3 cellular contexts compared by ENCODE assay signal in genomic region chr4:150695162-150695561, GRCh38.
TF ChIP-seq lines count a peak whose summit lies in the region.

No MANE protein-coding gene starts in this region.

TF ChIP-seq in GM23338, 12 proteins besides CTCF, POLR2A, EP300 and RAD21 (continues in another document):
- no peak for TF ChIP-seq STAT1 (IDR thresholded peaks at IDR 0.05; ENCODE audit: unreplicated experiment)
- TF ChIP-seq ZNF114 (CRISPR knock-in tag; IDR thresholded peaks at IDR 0.05), result no peak
- no peak for TF ChIP-seq CREB1 (CRISPR knock-in tag; IDR thresholded peaks at IDR 0.05; ENCODE audit: low read depth)
- TF ChIP-seq EZH2 (IDR thresholded peaks at IDR 0.05; ENCODE audit: low read depth, unreplicated experiment), result no peak
- TF ChIP-seq, protein P1, sequence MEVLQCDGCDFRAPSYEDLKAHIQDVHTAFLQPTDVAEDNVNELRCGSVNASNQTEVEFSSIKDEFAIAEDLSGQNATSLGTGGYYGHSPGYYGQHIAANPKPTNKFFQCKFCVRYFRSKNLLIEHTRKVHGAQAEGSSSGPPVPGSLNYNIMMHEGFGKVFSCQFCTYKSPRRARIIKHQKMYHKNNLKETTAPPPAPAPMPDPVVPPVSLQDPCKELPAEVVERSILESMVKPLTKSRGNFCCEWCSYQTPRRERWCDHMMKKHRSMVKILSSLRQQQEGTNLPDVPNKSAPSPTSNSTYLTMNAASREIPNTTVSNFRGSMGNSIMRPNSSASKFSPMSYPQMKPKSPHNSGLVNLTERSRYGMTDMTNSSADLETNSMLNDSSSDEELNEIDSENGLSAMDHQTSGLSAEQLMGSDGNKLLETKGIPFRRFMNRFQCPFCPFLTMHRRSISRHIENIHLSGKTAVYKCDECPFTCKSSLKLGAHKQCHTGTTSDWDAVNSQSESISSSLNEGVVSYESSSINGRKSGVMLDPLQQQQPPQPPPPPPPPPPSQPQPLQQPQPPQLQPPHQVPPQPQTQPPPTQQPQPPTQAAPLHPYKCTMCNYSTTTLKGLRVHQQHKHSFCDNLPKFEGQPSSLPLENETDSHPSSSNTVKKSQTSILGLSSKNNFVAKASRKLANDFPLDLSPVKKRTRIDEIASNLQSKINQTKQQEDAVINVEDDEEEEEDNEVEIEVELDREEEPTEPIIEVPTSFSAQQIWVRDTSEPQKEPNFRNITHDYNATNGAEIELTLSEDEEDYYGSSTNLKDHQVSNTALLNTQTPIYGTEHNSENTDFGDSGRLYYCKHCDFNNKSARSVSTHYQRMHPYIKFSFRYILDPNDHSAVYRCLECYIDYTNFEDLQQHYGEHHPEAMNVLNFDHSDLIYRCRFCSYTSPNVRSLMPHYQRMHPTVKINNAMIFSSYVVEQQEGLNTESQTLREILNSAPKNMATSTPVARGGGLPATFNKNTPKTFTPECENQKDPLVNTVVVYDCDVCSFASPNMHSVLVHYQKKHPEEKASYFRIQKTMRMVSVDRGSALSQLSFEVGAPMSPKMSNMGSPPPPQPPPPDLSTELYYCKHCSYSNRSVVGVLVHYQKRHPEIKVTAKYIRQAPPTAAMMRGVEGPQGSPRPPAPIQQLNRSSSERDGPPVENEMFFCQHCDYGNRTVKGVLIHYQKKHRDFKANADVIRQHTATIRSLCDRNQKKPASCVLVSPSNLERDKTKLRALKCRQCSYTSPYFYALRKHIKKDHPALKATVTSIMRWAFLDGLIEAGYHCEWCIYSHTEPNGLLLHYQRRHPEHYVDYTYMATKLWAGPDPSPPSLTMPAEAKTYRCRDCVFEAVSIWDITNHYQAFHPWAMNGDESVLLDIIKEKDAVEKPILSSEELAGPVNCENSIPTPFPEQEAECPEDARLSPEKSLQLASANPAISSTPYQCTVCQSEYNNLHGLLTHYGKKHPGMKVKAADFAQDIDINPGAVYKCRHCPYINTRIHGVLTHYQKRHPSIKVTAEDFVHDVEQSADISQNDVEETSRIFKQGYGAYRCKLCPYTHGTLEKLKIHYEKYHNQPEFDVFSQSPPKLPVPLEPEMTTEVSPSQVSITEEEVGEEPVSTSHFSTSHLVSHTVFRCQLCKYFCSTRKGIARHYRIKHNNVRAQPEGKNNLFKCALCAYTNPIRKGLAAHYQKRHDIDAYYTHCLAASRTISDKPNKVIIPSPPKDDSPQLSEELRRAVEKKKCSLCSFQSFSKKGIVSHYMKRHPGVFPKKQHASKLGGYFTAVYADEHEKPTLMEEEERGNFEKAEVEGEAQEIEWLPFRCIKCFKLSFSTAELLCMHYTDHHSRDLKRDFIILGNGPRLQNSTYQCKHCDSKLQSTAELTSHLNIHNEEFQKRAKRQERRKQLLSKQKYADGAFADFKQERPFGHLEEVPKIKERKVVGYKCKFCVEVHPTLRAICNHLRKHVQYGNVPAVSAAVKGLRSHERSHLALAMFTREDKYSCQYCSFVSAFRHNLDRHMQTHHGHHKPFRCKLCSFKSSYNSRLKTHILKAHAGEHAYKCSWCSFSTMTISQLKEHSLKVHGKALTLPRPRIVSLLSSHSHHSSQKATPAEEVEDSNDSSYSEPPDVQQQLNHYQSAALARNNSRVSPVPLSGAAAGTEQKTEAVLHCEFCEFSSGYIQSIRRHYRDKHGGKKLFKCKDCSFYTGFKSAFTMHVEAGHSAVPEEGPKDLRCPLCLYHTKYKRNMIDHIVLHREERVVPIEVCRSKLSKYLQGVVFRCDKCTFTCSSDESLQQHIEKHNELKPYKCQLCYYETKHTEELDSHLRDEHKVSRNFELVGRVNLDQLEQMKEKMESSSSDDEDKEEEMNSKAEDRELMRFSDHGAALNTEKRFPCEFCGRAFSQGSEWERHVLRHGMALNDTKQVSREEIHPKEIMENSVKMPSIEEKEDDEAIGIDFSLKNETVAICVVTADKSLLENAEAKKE (CRISPR knock-in tag; IDR thresholded peaks at IDR 0.05), result no peak
- no peak for TF ChIP-seq EZH2phosphoT487 (IDR thresholded peaks at IDR 0.05; ENCODE audit: unreplicated experiment)

TF ChIP-seq in IMR-90, 13 proteins besides CTCF, POLR2A, EP300 and RAD21:
- TF ChIP-seq MAFK (IDR thresholded peaks at IDR 0.05; ENCODE audit: low read depth, low read length) (no peak), RFX5 (IDR thresholded peaks at IDR 0.05; ENCODE audit: low read depth, low read length) (no peak), NFE2L2 (IDR thresholded peaks at IDR 0.05; ENCODE audit: low read depth, low read length) (no peak), RCOR1 (IDR thresholded peaks at IDR 0.05; ENCODE audit: insufficient replicate concordance, low read length) (no peak), FOS (IDR thresholded peaks at IDR 0.05; ENCODE audit: low read depth, low read length) (no peak), CEBPB (IDR thresholded peaks at IDR 0.05; ENCODE audit: low read depth, low read length) (no peak), CHD1 (IDR thresholded peaks at IDR 0.05; ENCODE audit: low read depth, low read length) (no peak), MXI1 (IDR thresholded peaks at IDR 0.05; ENCODE audit: borderline replicate concordance, low read depth, low read length) (no peak), USF2 (IDR thresholded peaks at IDR 0.05; ENCODE audit: low read depth, low read length) (no peak), SMC3 (IDR thresholded peaks at IDR 0.05; ENCODE audit: low read depth, low read length) (no peak), MAZ (IDR thresholded peaks at IDR 0.05; ENCODE audit: borderline replicate concordance, low read depth, low read length) (no peak), BHLHE40 (IDR thresholded peaks at IDR 0.05; ENCODE audit: low read depth, low read length) (no peak)
- TF ChIP-seq, protein P2, sequence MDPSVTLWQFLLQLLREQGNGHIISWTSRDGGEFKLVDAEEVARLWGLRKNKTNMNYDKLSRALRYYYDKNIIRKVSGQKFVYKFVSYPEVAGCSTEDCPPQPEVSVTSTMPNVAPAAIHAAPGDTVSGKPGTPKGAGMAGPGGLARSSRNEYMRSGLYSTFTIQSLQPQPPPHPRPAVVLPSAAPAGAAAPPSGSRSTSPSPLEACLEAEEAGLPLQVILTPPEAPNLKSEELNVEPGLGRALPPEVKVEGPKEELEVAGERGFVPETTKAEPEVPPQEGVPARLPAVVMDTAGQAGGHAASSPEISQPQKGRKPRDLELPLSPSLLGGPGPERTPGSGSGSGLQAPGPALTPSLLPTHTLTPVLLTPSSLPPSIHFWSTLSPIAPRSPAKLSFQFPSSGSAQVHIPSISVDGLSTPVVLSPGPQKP (IDR thresholded peaks at IDR 0.05; ENCODE audit: borderline replicate concordance, low read depth, low read length), result no peak

TF ChIP-seq in GM12878, 131 proteins besides CTCF, POLR2A, EP300 and RAD21:
- TF ChIP-seq E4F1 (IDR thresholded peaks at IDR 0.05; ENCODE audit: borderline replicate concordance, partially characterized antibody) (no peak), KAT2A (conservative IDR thresholded peaks at IDR 0.05; ENCODE audit: control insufficient read depth, low read depth, low read length) (no peak), SUPT20H (IDR thresholded peaks at IDR 0.05; ENCODE audit: borderline replicate concordance, control insufficient read depth, low read depth, low read length) (no peak), NR2C2 (IDR thresholded peaks at IDR 0.05; ENCODE audit: borderline replicate concordance, control insufficient read depth, insufficient read length, low read depth) (no peak), PML (IDR thresholded peaks at IDR 0.05; ENCODE audit: low read length) (no peak), E2F8 (IDR thresholded peaks at IDR 0.05; ENCODE audit: low read depth, partially characterized antibody) (no peak), TBL1XR1 (IDR thresholded peaks at IDR 0.05; ENCODE audit: low read depth, low read length) (no peak), GABPA (IDR thresholded peaks at IDR 0.05; ENCODE audit: low read depth) (no peak), NR2F1 (conservative IDR thresholded peaks at IDR 0.05) (no peak), MXI1 (IDR thresholded peaks at IDR 0.05; ENCODE audit: low read depth, low read length) (no peak), PAX8 (IDR thresholded peaks at IDR 0.05) (no peak), TAF1 (IDR thresholded peaks at IDR 0.05; ENCODE audit: borderline replicate concordance, low read depth, low read length) (no peak), ZNF384 (IDR thresholded peaks at IDR 0.05; ENCODE audit: borderline replicate concordance, low read depth, low read length) (no peak), NKRF (conservative IDR thresholded peaks at IDR 0.05) (no peak), MEF2A (IDR thresholded peaks at IDR 0.05; ENCODE audit: insufficient read depth, low read depth, low read length) (no peak), SP1 (IDR thresholded peaks at IDR 0.05; ENCODE audit: low read depth, low read length) (no peak), CBFB (IDR thresholded peaks at IDR 0.05; ENCODE audit: low read depth) (no peak)
- TF ChIP-seq, protein P3, sequence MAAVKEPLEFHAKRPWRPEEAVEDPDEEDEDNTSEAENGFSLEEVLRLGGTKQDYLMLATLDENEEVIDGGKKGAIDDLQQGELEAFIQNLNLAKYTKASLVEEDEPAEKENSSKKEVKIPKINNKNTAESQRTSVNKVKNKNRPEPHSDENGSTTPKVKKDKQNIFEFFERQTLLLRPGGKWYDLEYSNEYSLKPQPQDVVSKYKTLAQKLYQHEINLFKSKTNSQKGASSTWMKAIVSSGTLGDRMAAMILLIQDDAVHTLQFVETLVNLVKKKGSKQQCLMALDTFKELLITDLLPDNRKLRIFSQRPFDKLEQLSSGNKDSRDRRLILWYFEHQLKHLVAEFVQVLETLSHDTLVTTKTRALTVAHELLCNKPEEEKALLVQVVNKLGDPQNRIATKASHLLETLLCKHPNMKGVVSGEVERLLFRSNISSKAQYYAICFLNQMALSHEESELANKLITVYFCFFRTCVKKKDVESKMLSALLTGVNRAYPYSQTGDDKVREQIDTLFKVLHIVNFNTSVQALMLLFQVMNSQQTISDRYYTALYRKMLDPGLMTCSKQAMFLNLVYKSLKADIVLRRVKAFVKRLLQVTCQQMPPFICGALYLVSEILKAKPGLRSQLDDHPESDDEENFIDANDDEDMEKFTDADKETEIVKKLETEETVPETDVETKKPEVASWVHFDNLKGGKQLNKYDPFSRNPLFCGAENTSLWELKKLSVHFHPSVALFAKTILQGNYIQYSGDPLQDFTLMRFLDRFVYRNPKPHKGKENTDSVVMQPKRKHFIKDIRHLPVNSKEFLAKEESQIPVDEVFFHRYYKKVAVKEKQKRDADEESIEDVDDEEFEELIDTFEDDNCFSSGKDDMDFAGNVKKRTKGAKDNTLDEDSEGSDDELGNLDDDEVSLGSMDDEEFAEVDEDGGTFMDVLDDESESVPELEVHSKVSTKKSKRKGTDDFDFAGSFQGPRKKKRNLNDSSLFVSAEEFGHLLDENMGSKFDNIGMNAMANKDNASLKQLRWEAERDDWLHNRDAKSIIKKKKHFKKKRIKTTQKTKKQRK (IDR thresholded peaks at IDR 0.05; ENCODE audit: low read depth, low read length), result no peak
